11 cellular contexts compared by ENCODE assay signal in the genomic region with DNA sequence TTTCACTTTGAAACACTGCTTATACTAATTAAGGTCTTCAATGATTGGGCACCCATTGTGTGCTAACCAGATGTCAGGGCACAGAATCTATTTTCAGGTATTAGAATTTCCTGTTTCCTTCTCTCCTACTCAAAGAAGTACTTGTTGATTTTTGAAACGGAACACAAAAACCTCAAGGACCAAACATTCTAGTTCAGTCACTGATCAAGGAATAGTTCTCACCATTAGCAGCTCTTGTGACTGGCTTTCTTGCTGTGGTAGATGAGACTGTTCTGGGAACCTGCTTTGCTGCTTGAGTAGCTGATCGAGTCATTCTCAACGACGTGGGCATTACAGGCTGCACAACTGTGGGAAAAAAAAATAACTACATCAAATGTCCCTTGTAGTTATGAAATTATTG. TPM values are rescaled to one million over a fixed set of nuclear protein-coding genes. Genes with fewer than 3 reads are reported as not detected.
DNase-seq lines count a peak whose midpoint lies in the region; ATAC-seq and TF ChIP-seq lines count a peak whose summit lies in the region.
"Had no signal": no experiment of that assay in that cellular context is flagged by ENCODE, and none has a peak within 500 bp of the region (broad histone marks: within the 10 kb centered on the region; RNA-seq: fewer than 3 reads in every experiment).

No MANE protein-coding gene starts in this region.

- ATAC-seq in GM18519 (IDR thresholded peaks at IDR 0.05; ENCODE audit: low FRiP score, unreplicated experiment) (peak; percentile 82), GM21576 (IDR thresholded peaks at IDR 0.05; ENCODE audit: unreplicated experiment) (peak; percentile 80), HG03469 (IDR thresholded peaks at IDR 0.05; ENCODE audit: unreplicated experiment) (peak; percentile 82), natural killer cell (no peak)

- H3K4me1 Mint-ChIP-seq in osteocyte (ENCODE audit: unreplicated experiment) (peaks cover 25% of the 10 kb centered on the region), natural killer cell (no peaks in the 10 kb centered on the region)

- H3K36me3 Mint-ChIP-seq in osteocyte (ENCODE audit: unreplicated experiment) = peaks cover 2% of the 10 kb centered on the region
- H3K36me3 Mint-ChIP-seq in natural killer cell = no peaks in the 10 kb centered on the region

- TF ChIP-seq CTCF in osteocyte (IDR thresholded peaks at IDR 0.05) (no peak), natural killer cell (IDR thresholded peaks at IDR 0.05) (no peak)

- H3K4me3 Mint-ChIP-seq in osteocyte (ENCODE audit: unreplicated experiment) = no peak overlapping the region
- H3K4me3 Mint-ChIP-seq in natural killer cell = no peak overlapping the region

- DNase-seq in osteocyte (ENCODE audit: extremely low spot score, unreplicated experiment) (no peak), SW480 (ENCODE audit: low spot score) (no peak), natural killer cell (no peak), OCI-M2 (lab: John Stamatoyannopoulos, UW; ENCODE audit: unreplicated experiment) (no peak), SKM-1 (lab: John Stamatoyannopoulos, UW; ENCODE audit: unreplicated experiment) (no peak)
- DNase-seq: activated naive CD4-positive, alpha-beta T cell; mesenchymal stem cell; NCI-H526 had no signal

- intact Hi-C loops in natural killer cell (cut with micrococcal nuclease) = no loop called here

- H3K27ac Mint-ChIP-seq in osteocyte (ENCODE audit: unreplicated experiment) (peak overlapping the region; percentile 47), natural killer cell (no peak overlapping the region)

- H3K9me3 Mint-ChIP-seq in osteocyte (ENCODE audit: unreplicated experiment) = no peaks in the 10 kb centered on the region
- H3K9me3 Mint-ChIP-seq in natural killer cell = no peaks in the 10 kb centered on the region

- H3K27me3 Mint-ChIP-seq in osteocyte (ENCODE audit: unreplicated experiment) = no peaks in the 10 kb centered on the region
- H3K27me3 Mint-ChIP-seq in natural killer cell (ENCODE audit: low read depth in 2 of 2) = no peaks in the 10 kb centered on the region

RNA-seq across cellular contexts. Expression of gene DLGAP5, which starts 11.0 kb away (rescaled TPM):
- 11.5 and 11.7 TPM in 2 replicates for total RNA-seq in osteocyte
- total RNA-seq in natural killer cell = 1 to 10 TPM in 1 of 3 donors, under 1 TPM in 2; 0.15 to 1.9 (median 0.54) TPM

RNA-seq across cellular contexts. Expression of gene LGALS3, which starts 51.4 kb away (rescaled TPM):
- total RNA-seq in osteocyte (90.8 and 91.0 TPM in 2 replicates), natural killer cell (10 to 100 TPM; 10.8 to 35.7 (median 17.1) TPM)

Comparison
In these comparisons a context has a peak if more than half of its experiments do, and no peak if none do; other contexts are left out.
1. ATAC-seq: peak in GM18519 (single experiment), GM21576 (single experiment) and HG03469 (single experiment); none in natural killer cell (0 of 3).